ENCODE assay signal across 2 cellular contexts in the genomic region with DNA sequence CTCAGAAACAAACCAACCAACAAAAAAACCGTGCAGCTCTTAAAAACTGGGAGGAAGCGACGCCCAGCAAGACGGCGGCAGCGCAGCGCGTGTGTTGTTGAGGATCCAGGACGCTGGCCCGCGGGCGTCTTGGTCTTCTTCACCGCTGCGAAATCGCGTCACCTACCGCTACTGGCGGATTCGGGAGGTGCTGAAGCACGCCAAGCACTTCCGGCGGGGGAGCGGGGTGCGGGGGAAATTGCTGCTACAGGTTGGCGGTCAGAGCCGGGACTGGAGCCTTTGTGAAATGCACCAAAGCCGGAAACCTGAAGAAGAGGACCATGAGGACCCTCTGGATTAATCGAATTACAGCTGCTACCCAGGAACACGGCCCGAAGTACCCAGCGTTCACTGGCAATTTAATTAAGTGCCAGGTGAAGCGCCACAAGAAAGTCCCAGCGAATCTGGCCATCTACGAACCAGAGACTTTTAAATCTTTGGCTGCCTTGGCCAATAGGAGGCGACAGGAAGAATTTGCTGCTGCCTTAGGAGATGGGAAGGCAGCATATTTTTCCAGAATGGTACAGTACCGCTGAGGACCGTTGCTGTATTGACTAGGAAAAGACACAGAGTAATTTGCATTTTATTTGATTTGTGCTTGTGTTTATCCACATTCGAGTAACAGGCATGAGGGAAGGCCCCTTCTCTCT.
TF ChIP-seq lines count a peak whose summit lies in the region.

No MANE protein-coding gene starts in this region.

TF ChIP-seq in IMR-90, 13 proteins besides CTCF, POLR2A, EP300 and RAD21:
- no peak for TF ChIP-seq FOS (IDR thresholded peaks at IDR 0.05; ENCODE audit: low read depth, low read length)
- no peak for TF ChIP-seq SMC3 (IDR thresholded peaks at IDR 0.05; ENCODE audit: low read depth, low read length)
- TF ChIP-seq, protein P1, sequence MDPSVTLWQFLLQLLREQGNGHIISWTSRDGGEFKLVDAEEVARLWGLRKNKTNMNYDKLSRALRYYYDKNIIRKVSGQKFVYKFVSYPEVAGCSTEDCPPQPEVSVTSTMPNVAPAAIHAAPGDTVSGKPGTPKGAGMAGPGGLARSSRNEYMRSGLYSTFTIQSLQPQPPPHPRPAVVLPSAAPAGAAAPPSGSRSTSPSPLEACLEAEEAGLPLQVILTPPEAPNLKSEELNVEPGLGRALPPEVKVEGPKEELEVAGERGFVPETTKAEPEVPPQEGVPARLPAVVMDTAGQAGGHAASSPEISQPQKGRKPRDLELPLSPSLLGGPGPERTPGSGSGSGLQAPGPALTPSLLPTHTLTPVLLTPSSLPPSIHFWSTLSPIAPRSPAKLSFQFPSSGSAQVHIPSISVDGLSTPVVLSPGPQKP (IDR thresholded peaks at IDR 0.05; ENCODE audit: borderline replicate concordance, low read depth, low read length): no peak
- no peak for TF ChIP-seq MAZ (IDR thresholded peaks at IDR 0.05; ENCODE audit: borderline replicate concordance, low read depth, low read length)
- TF ChIP-seq MAFK (IDR thresholded peaks at IDR 0.05; ENCODE audit: low read depth, low read length): no peak
- no peak for TF ChIP-seq RFX5 (IDR thresholded peaks at IDR 0.05; ENCODE audit: low read depth, low read length)
- TF ChIP-seq, protein P2, sequence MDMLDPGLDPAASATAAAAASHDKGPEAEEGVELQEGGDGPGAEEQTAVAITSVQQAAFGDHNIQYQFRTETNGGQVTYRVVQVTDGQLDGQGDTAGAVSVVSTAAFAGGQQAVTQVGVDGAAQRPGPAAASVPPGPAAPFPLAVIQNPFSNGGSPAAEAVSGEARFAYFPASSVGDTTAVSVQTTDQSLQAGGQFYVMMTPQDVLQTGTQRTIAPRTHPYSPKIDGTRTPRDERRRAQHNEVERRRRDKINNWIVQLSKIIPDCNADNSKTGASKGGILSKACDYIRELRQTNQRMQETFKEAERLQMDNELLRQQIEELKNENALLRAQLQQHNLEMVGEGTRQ (IDR thresholded peaks at IDR 0.05; ENCODE audit: low read depth, low read length): no peak
- no peak for TF ChIP-seq BHLHE40 (IDR thresholded peaks at IDR 0.05; ENCODE audit: low read depth, low read length)
- TF ChIP-seq RCOR1 (IDR thresholded peaks at IDR 0.05; ENCODE audit: insufficient replicate concordance, low read length): no peak
- TF ChIP-seq NFE2L2 (IDR thresholded peaks at IDR 0.05; ENCODE audit: low read depth, low read length): no peak
- TF ChIP-seq CHD1 (IDR thresholded peaks at IDR 0.05; ENCODE audit: low read depth, low read length): no peak

TF ChIP-seq in HEK293T, 16 proteins besides CTCF, POLR2A, EP300 and RAD21:
- TF ChIP-seq TARDBP (IDR thresholded peaks at IDR 0.05): no peak
- TF ChIP-seq L3MBTL2 (conservative IDR thresholded peaks at IDR 0.05): no peak
- TF ChIP-seq FOXM1 (IDR thresholded peaks at IDR 0.05; ENCODE audit: borderline replicate concordance): no peak
- TF ChIP-seq, protein P3, sequence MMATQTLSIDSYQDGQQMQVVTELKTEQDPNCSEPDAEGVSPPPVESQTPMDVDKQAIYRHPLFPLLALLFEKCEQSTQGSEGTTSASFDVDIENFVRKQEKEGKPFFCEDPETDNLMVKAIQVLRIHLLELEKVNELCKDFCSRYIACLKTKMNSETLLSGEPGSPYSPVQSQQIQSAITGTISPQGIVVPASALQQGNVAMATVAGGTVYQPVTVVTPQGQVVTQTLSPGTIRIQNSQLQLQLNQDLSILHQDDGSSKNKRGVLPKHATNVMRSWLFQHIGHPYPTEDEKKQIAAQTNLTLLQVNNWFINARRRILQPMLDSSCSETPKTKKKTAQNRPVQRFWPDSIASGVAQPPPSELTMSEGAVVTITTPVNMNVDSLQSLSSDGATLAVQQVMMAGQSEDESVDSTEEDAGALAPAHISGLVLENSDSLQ (IDR thresholded peaks at IDR 0.05): no peak
- TF ChIP-seq ELF4 (IDR thresholded peaks at IDR 0.05): no peak
- no peak for TF ChIP-seq CTBP1 (IDR thresholded peaks at IDR 0.05; ENCODE audit: borderline replicate concordance)
- no peak for TF ChIP-seq SUZ12 (IDR thresholded peaks at IDR 0.05)
- no peak for TF ChIP-seq SP1 (IDR thresholded peaks at IDR 0.05)
- TF ChIP-seq NFRKB (IDR thresholded peaks at IDR 0.05): no peak
- no peak for TF ChIP-seq FOXK2 (IDR thresholded peaks at IDR 0.05)
- no peak for TF ChIP-seq BHLHE40 (IDR thresholded peaks at IDR 0.05; ENCODE audit: borderline replicate concordance)
- no peak for TF ChIP-seq FOXA1 (IDR thresholded peaks at IDR 0.05)
